In the genomic region with DNA sequence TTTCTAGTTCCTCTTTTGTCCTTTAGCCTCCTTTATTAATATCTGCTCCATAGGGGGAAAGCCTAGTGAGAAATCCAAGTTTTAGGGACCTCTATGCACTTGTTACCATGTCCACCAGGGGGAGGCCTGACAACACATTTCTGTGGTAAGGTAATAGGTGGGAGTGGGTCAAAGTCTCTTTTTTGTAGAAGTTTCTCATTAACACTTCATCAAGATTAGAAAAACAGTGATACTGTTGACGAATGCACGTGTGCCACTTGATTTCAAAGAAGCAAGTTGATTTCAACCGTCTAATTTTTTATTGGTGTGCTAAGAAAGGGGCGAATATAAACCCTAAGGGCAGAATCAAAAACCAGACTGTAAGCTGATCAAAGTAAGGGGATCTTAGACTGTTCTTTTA, we compare ENCODE assay signal across 8 cellular contexts. TPM values are rescaled to one million over a fixed set of nuclear protein-coding genes. Genes with fewer than 3 reads are reported as not detected.
A peak's percentile ranks its signal among the peaks of the same experiment; 100 is the strongest.
DNase-seq lines count a peak whose midpoint lies in the region; ATAC-seq and TF ChIP-seq lines count a peak whose summit lies in the region.

No MANE protein-coding gene starts in this region.

- H3K4me3 Mint-ChIP-seq in activated naive CD8-positive, alpha-beta T cell treated with anti-CD3 and anti-CD28 coated beads for 36 hours = no peak overlapping the region

- H3K27ac Mint-ChIP-seq in activated naive CD8-positive, alpha-beta T cell treated with anti-CD3 and anti-CD28 coated beads for 36 hours = no peak overlapping the region

- peaks cover 3% of the 10 kb centered on the region for H3K4me1 Mint-ChIP-seq in activated naive CD8-positive, alpha-beta T cell treated with anti-CD3 and anti-CD28 coated beads for 36 hours

- H3K36me3 Mint-ChIP-seq in activated naive CD8-positive, alpha-beta T cell treated with anti-CD3 and anti-CD28 coated beads for 36 hours = no peaks in the 10 kb centered on the region

- TF ChIP-seq POLR2A in sigmoid colon (IDR thresholded peaks at IDR 0.05) = no peak

- H3K4me1 ChIP-seq in sigmoid colon = no peaks in the 10 kb centered on the region

- peaks cover 10% of the 10 kb centered on the region for H3K27me3 Mint-ChIP-seq in activated naive CD8-positive, alpha-beta T cell treated with anti-CD3 and anti-CD28 coated beads for 36 hours

- TF ChIP-seq CTCF in sigmoid colon (IDR thresholded peaks at IDR 0.05) = peak; percentile 37 to 75 (median 70)

- no peaks in the 10 kb centered on the region for H3K36me3 ChIP-seq in sigmoid colon

- ATAC-seq in GM21515 (IDR thresholded peaks at IDR 0.05; ENCODE audit: unreplicated experiment) (peak; percentile 98), left cardiac atrium (peak; percentile 57 to 78)

- H3K27me3 ChIP-seq in sigmoid colon = peaks cover 0 to 11% (median 0%) of the 10 kb centered on the region in 3 donors

- TF ChIP-seq EP300 in sigmoid colon (IDR thresholded peaks at IDR 0.05) = no peak

- H3K9me3 Mint-ChIP-seq in activated naive CD8-positive, alpha-beta T cell treated with anti-CD3 and anti-CD28 coated beads for 36 hours = no peaks in the 10 kb centered on the region

- 6 to 17% methylated on average over 4 of the region's 4 CpGs for WGBS in sigmoid colon, 2 donors

- intact Hi-C loops in left cardiac atrium (cut with DNase I) (no loop called here), sigmoid colon (cut with DNase I) (loop anchor here (1.0 kb wide), 1 partner anchor 86 kb away; the partner anchor contains the start of gene TFAM), posterior vena cava (cut with DNase I) (no loop called here)

- no peak overlapping the region for H3K27ac ChIP-seq in sigmoid colon

- DNase-seq in ELR (ENCODE audit: low read depth) (peak; percentile 69), HuH-7 (ENCODE audit: low spot score) (peak; percentile 32), SKM-1 (lab: John Stamatoyannopoulos, UW; ENCODE audit: unreplicated experiment) (peak; percentile 63), left cardiac atrium (peak; percentile 37), sigmoid colon (no peak), posterior vena cava (ENCODE audit: low spot score) (no peak)
- DNase-seq in activated naive CD8-positive, alpha-beta T cell treated with anti-CD3 and anti-CD28 coated beads for 36 hours = peak; percentile 45

- H3K4me3 ChIP-seq in sigmoid colon = no peak overlapping the region

- no peaks in the 10 kb centered on the region for H3K9me3 ChIP-seq in sigmoid colon

RNA-seq across cellular contexts. Expression of gene CISD1, which starts 30.6 kb away (rescaled TPM):
- total RNA-seq in activated naive CD8-positive, alpha-beta T cell treated with anti-CD3 and anti-CD28 coated beads for 36 hours = 10 to 100 TPM; 65.0 to 65.4 TPM
- 100 to 1,000 TPM; 133 to 135 TPM for total RNA-seq in left cardiac atrium
- 10 to 100 TPM; 22.1 to 34.9 (median 25.9) TPM for total RNA-seq in sigmoid colon
- polyA plus RNA-seq in sigmoid colon = 10 to 100 TPM; 31.2 to 56.6 (median 41.9) TPM
- total RNA-seq in posterior vena cava = 10 to 100 TPM; 38.4 to 47.5 TPM

RNA-seq across cellular contexts. Expression of gene IPMK, which starts 31.9 kb away (rescaled TPM):
- total RNA-seq in activated naive CD8-positive, alpha-beta T cell treated with anti-CD3 and anti-CD28 coated beads for 36 hours = 10 to 100 TPM; 10.1 to 10.3 TPM
- total RNA-seq in left cardiac atrium (1 to 10 TPM; 2.7 to 3.1 TPM), sigmoid colon (1 to 10 TPM; 4.6 to 5.6 (median 5.2) TPM), posterior vena cava (1 to 10 TPM; 5.0 to 5.4 TPM)
- 1 to 10 TPM; 5.5 to 9.0 (median 6.6) TPM for polyA plus RNA-seq in sigmoid colon

RNA-seq across cellular contexts. Expression of gene UBE2D1, which starts 35.2 kb away (rescaled TPM):
- 10 to 100 TPM; 14.7 to 14.8 TPM for total RNA-seq in activated naive CD8-positive, alpha-beta T cell treated with anti-CD3 and anti-CD28 coated beads for 36 hours
- total RNA-seq in left cardiac atrium = 10 to 100 TPM; 27.8 to 31.3 TPM
- 10 to 100 TPM; 17.6 to 21.9 (median 20.3) TPM for total RNA-seq in sigmoid colon
- 10 to 100 TPM; 11.5 to 21.0 (median 19.2) TPM for polyA plus RNA-seq in sigmoid colon
- 10 to 100 TPM; 13.0 to 21.3 TPM for total RNA-seq in posterior vena cava

Comparison
In these comparisons a context has a peak if more than half of its experiments do, and no peak if none do; other contexts are left out.
1. DNase-seq: peak in ELR (single experiment), HuH-7 (single experiment), SKM-1 (single experiment), activated naive CD8-positive, alpha-beta T cell treated with anti-CD3 and anti-CD28 coated beads for 36 hours (single experiment) and left cardiac atrium (single experiment); none in sigmoid colon (single experiment) and posterior vena cava (single experiment).